In the genomic region with DNA sequence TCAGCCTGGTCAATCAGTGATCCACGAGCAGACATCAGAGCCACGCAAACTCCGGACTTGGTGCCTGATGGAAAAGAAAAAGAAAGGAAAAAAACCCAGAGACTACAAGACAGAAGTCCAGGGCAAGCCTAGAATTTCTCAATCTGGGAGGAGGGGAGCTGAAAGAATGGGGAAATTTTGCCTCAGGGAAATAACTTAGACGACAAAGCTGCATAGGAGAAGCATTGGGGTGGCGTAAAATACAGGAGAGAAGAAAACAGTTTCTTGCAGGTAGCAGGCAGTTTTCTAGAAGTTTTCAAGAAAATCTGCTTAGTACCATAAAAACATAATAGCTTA, we compare ENCODE assay signal across 14 cellular contexts. TPM values are rescaled to one million over a fixed set of nuclear protein-coding genes. Genes with fewer than 3 reads are reported as not detected.
DNase-seq lines count a peak whose midpoint lies in the region; ATAC-seq and TF ChIP-seq lines count a peak whose summit lies in the region.
"Had no signal": no experiment of that assay in that cellular context is flagged by ENCODE, and none has a peak within 500 bp of the region (broad histone marks: within the 10 kb centered on the region; RNA-seq: fewer than 3 reads in every experiment).

No MANE protein-coding gene starts in this region.

- WGBS in hepatocyte (ENCODE audit: low lambda C conversion rate, missing lambda C conversion rate), result 59% methylated on average over 5 of the region's 5 CpGs

- H3K27ac ChIP-seq in HCT116 (ENCODE audit: low read depth, low read length), result no peak overlapping the region
- H3K27ac ChIP-seq in hepatocyte, result peak overlapping the region; percentile 57
- peak overlapping the region; percentile 69 for H3K27ac ChIP-seq in subcutaneous abdominal adipose tissue (ENCODE audit: low read depth, low read length)
- no peak overlapping the region for H3K27ac ChIP-seq in vagina
- H3K27ac ChIP-seq: sigmoid colon, stomach had no signal

- no TSS peak for BruUV-seq in HCT116 (replicated peaks; lab: Mats Ljungman, UMichigan)

- H3K4me3 Mint-ChIP-seq in activated T-helper 17 cell treated with anti-CD3 and anti-CD28 coated beads, Interleukin-2, amount 50 U/mL, for 72 hours, result no peak overlapping the region

- peaks cover 15% of the 10 kb centered on the region for H3K36me3 Mint-ChIP-seq in activated T-helper 17 cell treated with anti-CD3 and anti-CD28 coated beads, Interleukin-2, amount 50 U/mL, for 72 hours (ENCODE audit: low read depth)
- H3K36me3 Mint-ChIP-seq: naive B cell, T-cell had no signal

- H2AFZ ChIP-seq in HCT116 (ENCODE audit: low read depth, low read length, poor library complexity, severe bottlenecking), result peak overlapping the region; percentile 86
- peak overlapping the region; percentile 29 for H2AFZ ChIP-seq in hepatocyte

- no peak for TF ChIP-seq RAD21 in HCT116 (IDR thresholded peaks at IDR 0.05; ENCODE audit: low read depth)

- H3K27me3 ChIP-seq in HCT116 (ENCODE audit: insufficient read depth, low read length) (no peaks in the 10 kb centered on the region), hepatocyte (no peaks in the 10 kb centered on the region), subcutaneous abdominal adipose tissue (ENCODE audit: control insufficient read depth in 5 of 5, insufficient read depth in 4 of 5, low read length in 5 of 5) (no peaks in the 10 kb centered on the region), vagina (no peaks in the 10 kb centered on the region)
- H3K27me3 ChIP-seq: dorsolateral prefrontal cortex, sigmoid colon, stomach had no signal

- DNase-seq in HCT116 (ENCODE audit: low read depth, low spot score) (no peak), hepatocyte (ENCODE audit: low spot score) (peak; percentile 29), vagina (ENCODE audit: extremely low spot score in 2 of 2) (no peak), NCI-H748 (lab: John Stamatoyannopoulos, UW; ENCODE audit: unreplicated experiment) (no peak)
- no peak for DNase-seq in activated CD4-positive, alpha-beta T cell treated with anti-CD3 and anti-CD28 coated beads for 48 hours
- DNase-seq: naive B cell, sigmoid colon, stomach had no signal

- H3K4me3 ChIP-seq in HCT116 (replicated peaks in 1 of 2; ENCODE audit: low read depth in 1 of 2, low read length in 2 of 2) (no peak overlapping the region; a peak in 1 of 4 replicates), hepatocyte (no peak overlapping the region), subcutaneous abdominal adipose tissue (ENCODE audit: low read depth in 1 of 5, low read length in 5 of 5) (peak overlapping the region; percentile 35 to 76 (median 41)), vagina (peak overlapping the region in 1 of 2 donors; percentile 13)
- H3K4me3 ChIP-seq: dorsolateral prefrontal cortex, sigmoid colon, stomach had no signal

- ATAC-seq in HCT116 (no peak), HG02938 (IDR thresholded peaks at IDR 0.05; ENCODE audit: unreplicated experiment) (no peak)
- ATAC-seq in activated T-helper 17 cell treated with anti-CD3 and anti-CD28 coated beads, Interleukin-2, amount 50 U/mL, for 72 hours (replicated peaks), result no peak
- ATAC-seq: T-cell had no signal

- H3K9me2 ChIP-seq in HCT116 (ENCODE audit: insufficient read depth) (no peaks in the 10 kb centered on the region), hepatocyte (replicated peaks; ENCODE audit: insufficient read depth) (no peaks in the 10 kb centered on the region)

- peak overlapping the region; percentile 13 for H3K27ac Mint-ChIP-seq in activated T-helper 17 cell treated with anti-CD3 and anti-CD28 coated beads, Interleukin-2, amount 50 U/mL, for 72 hours
- H3K27ac Mint-ChIP-seq: naive B cell had no signal

- no peak for TF ChIP-seq CTCF in HCT116 (IDR thresholded peaks at IDR 0.05 in 2 of 3, conservative IDR thresholded peaks at IDR 0.05 in 1 of 3; ENCODE audit: borderline replicate concordance in 1 of 3, insufficient read depth in 1 of 3, low read depth in 2 of 3, low read length in 2 of 3)
- TF ChIP-seq CTCF in hepatocyte (IDR thresholded peaks at IDR 0.05; ENCODE audit: poor library complexity), result no peak
- TF ChIP-seq CTCF in vagina (IDR thresholded peaks at IDR 0.05), result no peak

- H3K4me2 ChIP-seq in HCT116 (ENCODE audit: low read length) (peak overlapping the region; percentile 62), hepatocyte (peak overlapping the region; percentile 64)

- POLR2A ChIA-PET in HCT116 (lab: Charles Lee), result interaction anchor here (0.6 to 1.5 kb wide), 4 partner anchors 203 to 265 kb away, joined by 3 to 6 read pairs (median 3); a partner anchor contains a TSS

- peaks cover 24 to 57% of the 10 kb centered on the region in 2 experiments for H3K4me1 ChIP-seq in HCT116 (ENCODE audit: control insufficient read depth in 1 of 2, insufficient read depth in 2 of 2, low read length in 2 of 2)
- peaks cover 26% of the 10 kb centered on the region for H3K4me1 ChIP-seq in hepatocyte (ENCODE audit: insufficient read depth)
- H3K4me1 ChIP-seq in subcutaneous abdominal adipose tissue (ENCODE audit: control insufficient read depth in 5 of 5, insufficient read depth in 5 of 5, low read length in 5 of 5), result peaks cover 0 to 35% (median 29%) of the 10 kb centered on the region in 5 donors
- peaks cover 23% of the 10 kb centered on the region for H3K4me1 ChIP-seq in vagina

- peaks cover 4% of the 10 kb centered on the region for H3K27me3 Mint-ChIP-seq in activated T-helper 17 cell treated with anti-CD3 and anti-CD28 coated beads, Interleukin-2, amount 50 U/mL, for 72 hours
- H3K27me3 Mint-ChIP-seq: CD4-positive, alpha-beta memory T cell; T-cell had no signal

- no peaks in the 10 kb centered on the region for H3K9me3 ChIP-seq in HCT116 (ENCODE audit: control insufficient read depth in 1 of 2, insufficient read depth in 1 of 2, low read depth in 1 of 2, low read length in 2 of 2)
- no peaks in the 10 kb centered on the region for H3K9me3 ChIP-seq in hepatocyte (ENCODE audit: low read depth)
- H3K9me3 ChIP-seq in subcutaneous abdominal adipose tissue (ENCODE audit: control insufficient read depth in 5 of 5, low read length in 5 of 5), result no peaks in the 10 kb centered on the region
- no peaks in the 10 kb centered on the region for H3K9me3 ChIP-seq in vagina
- H3K9me3 ChIP-seq: sigmoid colon, stomach had no signal

- no peak for TF ChIP-seq POLR2A in HCT116 (IDR thresholded peaks at IDR 0.05; ENCODE audit: borderline replicate concordance, extremely low read depth, insufficient read depth, insufficient read length)
- no peak for TF ChIP-seq POLR2A in vagina (IDR thresholded peaks at IDR 0.05)

- H3K79me2 ChIP-seq in HCT116 (ENCODE audit: insufficient read depth, low read length) (peaks cover 23% of the 10 kb centered on the region), hepatocyte (peaks cover 13% of the 10 kb centered on the region)

- RAD21 ChIA-PET in HCT116 (lab: Charles Lee; ENCODE audit: low non-redundant PET in 1 of 2, low total read pairs in 2 of 2, uncharacterized antibody in 2 of 2, unreplicated experiment in 2 of 2), result interaction anchor here in 1 of 2 experiments (1.5 kb wide), 1 partner anchor 203 kb away, joined by 4 read pairs; no protein-coding TSS in a partner anchor

- H3K36me3 ChIP-seq in HCT116 (ENCODE audit: control insufficient read depth in 1 of 2, insufficient read depth in 2 of 2, low read length in 2 of 2), result no peaks in the 10 kb centered on the region
- H3K36me3 ChIP-seq in hepatocyte (replicated peaks; ENCODE audit: insufficient read depth, low read depth), result no peaks in the 10 kb centered on the region
- H3K36me3 ChIP-seq in subcutaneous abdominal adipose tissue (ENCODE audit: control insufficient read depth in 5 of 5, insufficient read depth in 5 of 5, low read length in 5 of 5), result no peaks in the 10 kb centered on the region
- H3K36me3 ChIP-seq in vagina, result no peaks in the 10 kb centered on the region
- H3K36me3 ChIP-seq: sigmoid colon, stomach had no signal

- H3K9me3 Mint-ChIP-seq in activated T-helper 17 cell treated with anti-CD3 and anti-CD28 coated beads, Interleukin-2, amount 50 U/mL, for 72 hours, result no peaks in the 10 kb centered on the region
- H3K9me3 Mint-ChIP-seq: CD4-positive, alpha-beta memory T cell; naive B cell; T-cell had no signal

- H3K9ac ChIP-seq in HCT116 (ENCODE audit: low read length) (no peak overlapping the region), subcutaneous abdominal adipose tissue (ENCODE audit: low read length in 5 of 5) (peak overlapping the region in 2 of 5 donors; percentile 33 to 56)

- CTCF ChIA-PET in HCT116 (lab: Charles Lee), result interaction anchor here (1.1 to 2.3 kb wide), 7 partner anchors 8 to 264 kb away, joined by 3 to 25 read pairs (median 4); no protein-coding TSS in a partner anchor

- H3K4me1 Mint-ChIP-seq in activated T-helper 17 cell treated with anti-CD3 and anti-CD28 coated beads, Interleukin-2, amount 50 U/mL, for 72 hours, result peaks cover 9% of the 10 kb centered on the region

- intact Hi-C loops in HCT116 (cut with micrococcal nuclease), result loop anchor here (2.0 kb wide), 2 partner anchors 204 to 264 kb away; a partner anchor contains a TSS
- intact Hi-C loops in vagina (cut with DNase I), result loop anchor here (10.0 kb wide), 1 partner anchor 1956 kb away; no protein-coding TSS in a partner anchor

- H4K20me1 ChIP-seq in HCT116 (ENCODE audit: insufficient read depth) (no peaks in the 10 kb centered on the region), hepatocyte (ENCODE audit: insufficient read depth, poor library complexity, severe bottlenecking) (no peaks in the 10 kb centered on the region)

RNA-seq across cellular contexts. Expression of a gene that starts 2.6 kb away (rescaled TPM):
- total RNA-seq in HCT116 (2021; ENCODE audit: unreplicated experiment) (38.7 TPM), hepatocyte (62.5 and 63.8 TPM in 2 replicates), vagina (40.8 TPM)
- 23.1 and 23.5 TPM in 2 replicates for polyA plus RNA-seq in HCT116 (2012)
- total RNA-seq in activated T-helper 17 cell treated with anti-CD3 and anti-CD28 coated beads, Interleukin-2, amount 50 U/mL, for 72 hours, result 10 to 100 TPM; 51.8 to 56.3 TPM
- polyA plus RNA-seq in hepatocyte, result 44.3 and 49.0 TPM in 2 replicates

RNA-seq across cellular contexts. Expression of a gene that starts 19.3 kb away (rescaled TPM):
- total RNA-seq in HCT116 (2021; ENCODE audit: unreplicated experiment) (70.8 TPM), hepatocyte (52.8 and 58.5 TPM in 2 replicates), vagina (64.3 TPM)
- 93.2 and 98.2 TPM in 2 replicates for polyA plus RNA-seq in HCT116 (2012)
- total RNA-seq in activated T-helper 17 cell treated with anti-CD3 and anti-CD28 coated beads, Interleukin-2, amount 50 U/mL, for 72 hours, result 10 to 100 TPM; 74.8 to 90.2 TPM
- 23.9 and 24.8 TPM in 2 replicates for polyA plus RNA-seq in hepatocyte

RNA-seq across cellular contexts. Expression of a gene that starts 54.6 kb away (rescaled TPM):
- total RNA-seq in HCT116 (2021; ENCODE audit: unreplicated experiment), result 19.0 TPM
- 9.2 and 12.6 TPM in 2 replicates for polyA plus RNA-seq in HCT116 (2012)
- 10 to 100 TPM; 14.4 to 16.1 TPM for total RNA-seq in activated T-helper 17 cell treated with anti-CD3 and anti-CD28 coated beads, Interleukin-2, amount 50 U/mL, for 72 hours
- total RNA-seq in hepatocyte, result 30.5 and 31.3 TPM in 2 replicates
- polyA plus RNA-seq in hepatocyte, result 23.2 and 25.8 TPM in 2 replicates
- total RNA-seq in vagina, result 19.9 TPM

Comparison
In these comparisons a context has a peak if more than half of its experiments do, and no peak if none do; other contexts are left out.
1. H3K27ac ChIP-seq: peak in hepatocyte (single experiment) and subcutaneous abdominal adipose tissue (single experiment); none in HCT116 (single experiment) and vagina (single experiment).
2. H3K4me3 ChIP-seq: peak in subcutaneous abdominal adipose tissue (5 of 5); none in HCT116 (0 of 2) and hepatocyte (single experiment).